ENCODE assay signal across 8 cellular contexts in the genomic region with DNA sequence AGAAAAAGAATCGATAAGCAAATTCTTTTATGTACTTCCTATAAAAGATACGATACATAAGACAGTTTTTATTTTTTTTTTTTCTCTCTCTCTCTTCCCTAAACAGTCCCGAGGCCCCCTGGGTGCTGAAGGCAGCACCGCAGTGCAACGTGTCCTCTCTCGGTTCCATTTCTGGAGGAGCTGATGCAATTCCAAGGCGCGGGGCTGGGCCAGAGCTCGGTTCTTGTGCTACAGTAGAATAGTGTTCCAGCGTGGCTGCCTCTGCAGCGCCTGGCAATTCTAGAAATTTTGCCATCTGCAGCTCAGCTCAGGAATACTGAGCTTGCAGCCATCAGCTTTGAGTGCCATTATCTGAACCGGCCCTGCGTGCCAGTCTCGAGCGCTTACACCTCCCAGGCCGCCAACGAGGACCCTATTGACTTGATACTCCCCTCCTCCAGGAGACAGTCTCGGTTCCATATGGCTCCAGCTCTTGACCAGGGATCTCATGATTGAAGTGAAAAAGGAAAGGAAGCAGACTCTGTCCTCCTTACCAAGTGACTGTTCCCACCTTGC. TPM values are rescaled to one million over a fixed set of nuclear protein-coding genes. Genes with fewer than 3 reads are reported as not detected.
DNase-seq lines count a peak whose midpoint lies in the region; ATAC-seq and TF ChIP-seq lines count a peak whose summit lies in the region.

No MANE protein-coding gene starts in this region.

- WGBS in IMR-90 (ENCODE audit: extremely low coverage in 2 of 2, insufficient read length in 1 of 2), 2 experiments = 0% methylated on average over 7 of the region's 18 CpGs; no CpG with 5 or more reads in 1 of the 2 experiments

- H3K27ac Mint-ChIP-seq in natural killer cell treated with Interleukin-12 subunit alpha and Interleukin-12 subunit beta and Interleukin-15 and Interleukin-18, amount 100 ng/mL, for 72 hours = no peak overlapping the region

- no peaks in the 10 kb centered on the region for H3K9me3 ChIP-seq in IMR-90 (ENCODE audit: control insufficient read depth, insufficient read depth, low read length)

- H3K4me3 ChIP-seq in IMR-90 (ENCODE audit: insufficient read depth, low read depth, low read length) (peak overlapping the region; percentile 59), fibroblast of the aortic adventitia (ENCODE audit: low read depth, low read length) (peak overlapping the region; percentile 98)

- H3K4me1 ChIP-seq in IMR-90 (ENCODE audit: control insufficient read depth, insufficient read depth, low read length) = peaks cover 4% of the 10 kb centered on the region

- peak overlapping the region; percentile 46 for H2AK5ac ChIP-seq in IMR-90 (ENCODE audit: low read depth, low read length)

- 0 out of 2 replicates have a peak, but pooled peaks have one; percentile 7 for TF ChIP-seq RAD21 in IMR-90 (IDR thresholded peaks at IDR 0.05; ENCODE audit: low read length)

- no peaks in the 10 kb centered on the region for H4K20me1 ChIP-seq in IMR-90 (ENCODE audit: insufficient read depth, low read length)

- H3K4me3 Mint-ChIP-seq in activated T-cell treated with anti-CD3 and anti-CD28 coated beads, Interleukin-2, amount 50 U/mL, for 4 hours = peak overlapping the region; percentile 74
- H3K4me3 Mint-ChIP-seq in natural killer cell treated with Interleukin-12 subunit alpha and Interleukin-12 subunit beta and Interleukin-15 and Interleukin-18, amount 100 ng/mL, for 72 hours = peak overlapping the region; percentile 58

- peaks cover 13 to 42% of the 10 kb centered on the region in 2 experiments; a peak in 3 of 4 replicates for H3K79me1 ChIP-seq in IMR-90 (ENCODE audit: low read depth in 1 of 2, low read length in 2 of 2)

- H2BK15ac ChIP-seq in IMR-90 (ENCODE audit: low read depth, low read length) = peak overlapping the region; percentile 9; the same call in 1 of the 3 replicates

- H3K4ac ChIP-seq in IMR-90 (ENCODE audit: low read depth, low read length) = peak overlapping the region; percentile 98

- peak overlapping the region; percentile 93 for H3K23ac ChIP-seq in IMR-90 (ENCODE audit: low read depth, low read length)

- peak overlapping the region; percentile 90 for H2AK9ac ChIP-seq in IMR-90 (replicated peaks; ENCODE audit: low read depth, low read length, poor library complexity)

- H3K4me1 Mint-ChIP-seq in activated T-cell treated with anti-CD3 and anti-CD28 coated beads, Interleukin-2, amount 50 U/mL, for 4 hours (ENCODE audit: low read depth) = peaks cover 7% of the 10 kb centered on the region
- H3K4me1 Mint-ChIP-seq in natural killer cell treated with Interleukin-12 subunit alpha and Interleukin-12 subunit beta and Interleukin-15 and Interleukin-18, amount 100 ng/mL, for 72 hours (ENCODE audit: low read depth in 2 of 2) = peaks cover 7 to 11% of the 10 kb centered on the region in 2 donors

- 0 out of 2 replicates have a peak, but pooled peaks have one; percentile 4 for TF ChIP-seq CTCF in IMR-90 (conservative IDR thresholded peaks at IDR 0.05; ENCODE audit: low read depth, low read length)
- peak; percentile 38 for TF ChIP-seq CTCF in fibroblast of the aortic adventitia (IDR thresholded peaks at IDR 0.05; ENCODE audit: insufficient read depth, low read length)

- H3K9me1 ChIP-seq in IMR-90 (ENCODE audit: insufficient read depth, low read length) = peaks cover 5% of the 10 kb centered on the region

- peak; percentile 49 for ATAC-seq in IMR-90 (ENCODE audit: low read depth)
- ATAC-seq in activated T-cell treated with anti-CD3 and anti-CD28 coated beads, Interleukin-2, amount 50 U/mL, for 4 hours = peak; percentile 14 to 27
- no peak for ATAC-seq in natural killer cell treated with Interleukin-12 subunit alpha and Interleukin-12 subunit beta and Interleukin-15 and Interleukin-18, amount 100 ng/mL, for 72 hours
- no peak for ATAC-seq in HG03378 (IDR thresholded peaks at IDR 0.05; ENCODE audit: unreplicated experiment)

- H3K36me3 ChIP-seq in IMR-90 (ENCODE audit: control insufficient read depth, insufficient read depth, low read length) = no peaks in the 10 kb centered on the region

- H3K14ac ChIP-seq in IMR-90 (replicated peaks; ENCODE audit: low read depth, low read length) = peak overlapping the region; percentile 100

- peak overlapping the region; percentile 61 for H3K27ac ChIP-seq in IMR-90 (ENCODE audit: insufficient read depth, low read length)

- peak overlapping the region; percentile 92 for H3K56ac ChIP-seq in IMR-90 (ENCODE audit: extremely low read depth, insufficient read depth, low read length)

- H2BK5ac ChIP-seq in IMR-90 (ENCODE audit: low read depth, low read length, poor library complexity, severe bottlenecking) = peak overlapping the region; percentile 4

- peak overlapping the region; percentile 74 for H3K9ac ChIP-seq in IMR-90 (ENCODE audit: low read depth, low read length)

- no peaks in the 10 kb centered on the region for H3K36me3 Mint-ChIP-seq in activated T-cell treated with anti-CD3 and anti-CD28 coated beads, Interleukin-2, amount 50 U/mL, for 4 hours (ENCODE audit: insufficient read depth)
- no peaks in the 10 kb centered on the region for H3K36me3 Mint-ChIP-seq in natural killer cell treated with Interleukin-12 subunit alpha and Interleukin-12 subunit beta and Interleukin-15 and Interleukin-18, amount 100 ng/mL, for 72 hours

- in situ Hi-C loops in IMR-90 (cut with MboI; ENCODE audit: low sequenced_read_pairs) = no loop called here

- H2BK120ac ChIP-seq in IMR-90 (ENCODE audit: low read depth, low read length) = peak overlapping the region; percentile 80

- POLR2A ChIA-PET in IMR-90 (lab: Charles Lee; ENCODE audit: unreplicated experiment) = interaction anchor here (0.6 to 1.3 kb wide), 3 partner anchors 15 to 60 kb away, joined by 3 to 4 read pairs (median 4); a partner anchor contains a TSS

- peaks cover 5% of the 10 kb centered on the region for H3K9me3 Mint-ChIP-seq in activated T-cell treated with anti-CD3 and anti-CD28 coated beads, Interleukin-2, amount 50 U/mL, for 4 hours
- peaks cover 4% of the 10 kb centered on the region for H3K9me3 Mint-ChIP-seq in natural killer cell treated with Interleukin-12 subunit alpha and Interleukin-12 subunit beta and Interleukin-15 and Interleukin-18, amount 100 ng/mL, for 72 hours

- no TSS peak for BruUV-seq in IMR-90 (replicated peaks; lab: Mats Ljungman, UMichigan)

- H4K5ac ChIP-seq in IMR-90 (ENCODE audit: low read depth, low read length) = peak overlapping the region; percentile 27

- H3K18ac ChIP-seq in IMR-90 (ENCODE audit: low read depth, low read length) = peak overlapping the region; percentile 74

- H3K27me3 ChIP-seq in IMR-90 (ENCODE audit: control insufficient read depth, insufficient read depth, low read length) = no peaks in the 10 kb centered on the region

- peak overlapping the region; percentile 97 for H4K91ac ChIP-seq in IMR-90 (ENCODE audit: insufficient read depth, low read depth, low read length)

- peak overlapping the region; percentile 76 to 92 for H4K8ac ChIP-seq in IMR-90 (ENCODE audit: low read depth in 2 of 2, low read length in 2 of 2)

- peak overlapping the region; percentile 1; the same call in 1 of the 2 replicates for H2BK20ac ChIP-seq in IMR-90 (ENCODE audit: low read depth, low read length)

- peak overlapping the region; percentile 74 for H3K4me2 ChIP-seq in IMR-90 (ENCODE audit: low read depth, low read length)

- no peak for TF ChIP-seq POLR2A in IMR-90 (IDR thresholded peaks at IDR 0.05; ENCODE audit: low read depth, low read length)

- H2AFZ ChIP-seq in IMR-90 (replicated peaks; ENCODE audit: low read length, poor library complexity) = peak overlapping the region; percentile 88

- intact Hi-C loops in IMR-90 (cut with micrococcal nuclease) = no loop called here

- H3K27me3 Mint-ChIP-seq in activated T-cell treated with anti-CD3 and anti-CD28 coated beads, Interleukin-2, amount 50 U/mL, for 4 hours (ENCODE audit: low read depth) = peaks cover 30% of the 10 kb centered on the region
- peaks cover 29 to 48% of the 10 kb centered on the region in 2 donors for H3K27me3 Mint-ChIP-seq in natural killer cell treated with Interleukin-12 subunit alpha and Interleukin-12 subunit beta and Interleukin-15 and Interleukin-18, amount 100 ng/mL, for 72 hours

- dilution Hi-C loops in IMR-90 (cut with HindIII; ENCODE audit: low sequenced_read_pairs, unreplicated experiment) = no loop called here

- DNase-seq in NCI-H526 (lab: John Stamatoyannopoulos, UW) (peak; percentile 19 to 50), NCI-H526 treated with DMSO at 0.1 percent for 48 hours (lab: John Stamatoyannopoulos, UW) (no peak), IMR-90 (peak; percentile 77), fibroblast of the aortic adventitia (ENCODE audit: low read depth) (peak; percentile 82), NCI-H2081 treated with DMSO at 0.1 percent for 48 hours (lab: John Stamatoyannopoulos, UW) (no peak)
- no peak for DNase-seq in activated T-cell treated with anti-CD3 and anti-CD28 coated beads, Interleukin-2, amount 50 U/mL, for 4 hours
- DNase-seq in natural killer cell treated with Interleukin-12 subunit alpha and Interleukin-12 subunit beta and Interleukin-15 and Interleukin-18, amount 100 ng/mL, for 72 hours (ENCODE audit: low spot score) = no peak

- CTCF ChIA-PET in IMR-90 (lab: Yijun Ruan, JAX) = interaction anchor here (0.7 to 1.0 kb wide), 3 partner anchors 32 to 232 kb away, joined by 3 to 8 read pairs (median 3); no protein-coding TSS in a partner anchor

TF ChIP-seq in IMR-90, 13 proteins besides CTCF, POLR2A, EP300 and RAD21 (continues in another document):
- TF ChIP-seq SMC3 (IDR thresholded peaks at IDR 0.05; ENCODE audit: low read depth, low read length) (no peak), RFX5 (IDR thresholded peaks at IDR 0.05; ENCODE audit: low read depth, low read length) (no peak), CEBPB (IDR thresholded peaks at IDR 0.05; ENCODE audit: low read depth, low read length) (peak; percentile 86)

RNA-seq across cellular contexts. Expression of a gene that starts 0.6 kb away (rescaled TPM):
- total RNA-seq in IMR-90 (2012; rRNA removed) (16.7 and 22.8 TPM in 2 replicates), fibroblast of the aortic adventitia (ENCODE audit: low replicate concordance) (41.5 and 79.1 TPM in 2 replicates)
- 16.2 and 21.1 TPM in 2 replicates for polyA plus RNA-seq in IMR-90 (2012; rRNA removed)
- polyA plus RNA-seq in IMR-90 (2012; cell fraction: cytosol; rRNA removed) = 5.6 and 6.7 TPM in 2 replicates
- polyA plus RNA-seq in IMR-90 (2012; cell fraction: nucleus; rRNA removed; ENCODE audit: low replicate concordance) = 6.2 and 38.4 TPM in 2 replicates
- total RNA-seq in activated T-cell treated with anti-CD3 and anti-CD28 coated beads, Interleukin-2, amount 50 U/mL, for 4 hours = under 1 TPM; 0.29 to 0.81 (median 0.35) TPM
- total RNA-seq in natural killer cell treated with Interleukin-12 subunit alpha and Interleukin-12 subunit beta and Interleukin-15 and Interleukin-18, amount 100 ng/mL, for 72 hours = under 1 TPM; 0.22 to 0.29 TPM

RNA-seq across cellular contexts. Expression of a gene that starts 23.9 kb away (rescaled TPM):
- 47.0 and 85.5 TPM in 2 replicates for total RNA-seq in IMR-90 (2012; rRNA removed)
- polyA plus RNA-seq in IMR-90 (2012; rRNA removed) = 12.7 and 16.4 TPM in 2 replicates
- polyA plus RNA-seq in IMR-90 (2012; cell fraction: cytosol; rRNA removed) = 1.2 and 1.9 TPM in 2 replicates
- 2.2 and 30.6 TPM in 2 replicates for polyA plus RNA-seq in IMR-90 (2012; cell fraction: nucleus; rRNA removed; ENCODE audit: low replicate concordance)
- 10 to 100 TPM; 21.2 to 25.7 (median 22.7) TPM for total RNA-seq in activated T-cell treated with anti-CD3 and anti-CD28 coated beads, Interleukin-2, amount 50 U/mL, for 4 hours
- total RNA-seq in fibroblast of the aortic adventitia (ENCODE audit: low replicate concordance) = 75.6 and 102 TPM in 2 replicates
- total RNA-seq in natural killer cell treated with Interleukin-12 subunit alpha and Interleukin-12 subunit beta and Interleukin-15 and Interleukin-18, amount 100 ng/mL, for 72 hours = 10 to 100 TPM; 42.8 to 48.2 TPM

Comparison
In these comparisons a context has a peak if more than half of its experiments do, and no peak if none do; other contexts are left out.
1. DNase-seq: peak in NCI-H526 (2 of 2), IMR-90 (single experiment) and fibroblast of the aortic adventitia (single experiment); none in NCI-H526 treated with DMSO at 0.1 percent for 48 hours (single experiment), activated T-cell treated with anti-CD3 and anti-CD28 coated beads, Interleukin-2, amount 50 U/mL, for 4 hours (single experiment), natural killer cell treated with Interleukin-12 subunit alpha and Interleukin-12 subunit beta and Interleukin-15 and Interleukin-18, amount 100 ng/mL, for 72 hours (single experiment) and NCI-H2081 treated with DMSO at 0.1 percent for 48 hours (single experiment).
2. ATAC-seq: peak in IMR-90 (single experiment) and activated T-cell treated with anti-CD3 and anti-CD28 coated beads, Interleukin-2, amount 50 U/mL, for 4 hours (2 of 2); none in natural killer cell treated with Interleukin-12 subunit alpha and Interleukin-12 subunit beta and Interleukin-15 and Interleukin-18, amount 100 ng/mL, for 72 hours (0 of 2) and HG03378 (single experiment).